Comparison of ENCODE assay signal across 7 cellular contexts in the genomic region with DNA sequence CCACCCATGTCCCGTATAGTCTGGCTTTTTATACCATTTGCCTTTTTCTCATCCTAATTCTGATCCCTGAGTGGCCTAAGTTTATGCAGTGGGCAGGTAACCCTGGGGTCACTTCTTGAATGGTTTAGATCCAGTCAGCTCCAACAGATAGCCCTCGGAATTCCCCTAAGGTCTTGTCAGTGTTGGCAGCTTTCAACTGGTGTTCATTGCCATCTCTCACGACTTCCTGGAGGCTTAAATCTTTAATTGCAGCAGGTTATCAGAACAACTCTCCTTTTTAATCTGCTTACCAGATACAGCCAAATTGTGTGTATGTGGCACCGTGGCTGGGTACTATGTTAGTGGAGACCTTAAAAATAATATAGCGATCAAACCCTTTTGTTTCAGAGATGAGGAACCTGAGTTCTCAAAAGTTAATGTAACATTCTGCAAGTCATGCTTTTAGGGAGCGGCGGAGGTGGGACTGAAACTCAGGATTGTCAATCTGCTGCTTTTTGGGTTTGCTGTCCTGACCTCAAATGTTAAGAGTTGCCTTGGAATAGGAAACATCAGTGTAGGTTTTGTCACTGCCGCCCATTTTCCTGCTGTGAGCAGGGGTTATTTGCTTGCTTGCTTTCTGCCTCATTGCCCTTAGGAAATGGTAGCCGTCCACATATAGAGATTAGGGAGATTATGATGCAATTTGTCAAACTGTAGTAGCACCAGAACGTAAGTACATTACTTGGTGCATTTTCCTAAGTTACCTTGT. TPM values are rescaled to one million over a fixed set of nuclear protein-coding genes. Genes with fewer than 3 reads are reported as not detected.
A peak's percentile ranks its signal among the peaks of the same experiment; 100 is the strongest.
DNase-seq lines count a peak whose midpoint lies in the region; ATAC-seq and TF ChIP-seq lines count a peak whose summit lies in the region.

No MANE protein-coding gene starts in this region.

- intact Hi-C loops in lower leg skin (cut with DNase I; ENCODE audit: low total_unique reads) = no loop called here

- DNase-seq in GM10266 (ENCODE audit: extremely low spot score) (peak; percentile 33), LNCaP clone FGC (ENCODE audit: low read depth) (no peak), astrocyte of the spinal cord (ENCODE audit: low read depth, low spot score) (no peak), lower leg skin (ENCODE audit: low spot score in 2 of 2) (no peak), upper lobe of left lung (no peak), cerebellum (ENCODE audit: low spot score) (no peak)

- H3K4me1 ChIP-seq in upper lobe of left lung = peaks cover 25 to 34% (median 25%) of the 10 kb centered on the region in 4 donors

- no peak for TF ChIP-seq CTCF in GM10266 (IDR thresholded peaks at IDR 0.05; ENCODE audit: control insufficient read depth, insufficient read depth, low read depth, missing control alignments)
- no peak for TF ChIP-seq CTCF in LNCaP clone FGC (IDR thresholded peaks at IDR 0.05; ENCODE audit: control insufficient read depth, extremely low read depth, insufficient read depth)
- no peak for TF ChIP-seq CTCF in astrocyte of the spinal cord (IDR thresholded peaks at IDR 0.05; ENCODE audit: low read depth, low read length)
- no peak for TF ChIP-seq CTCF in lower leg skin (IDR thresholded peaks at IDR 0.05)
- TF ChIP-seq CTCF in upper lobe of left lung (IDR thresholded peaks at IDR 0.05) = no peak

- no peak for TF ChIP-seq POLR2A in lower leg skin (IDR thresholded peaks at IDR 0.05)
- no peak for TF ChIP-seq POLR2A in upper lobe of left lung (IDR thresholded peaks at IDR 0.05)

- TF ChIP-seq EP300 in upper lobe of left lung (IDR thresholded peaks at IDR 0.05) = no peak

- H3K4me3 ChIP-seq in LNCaP clone FGC (ENCODE audit: low read depth, low read length) (peak overlapping the region; percentile 84), astrocyte of the spinal cord (ENCODE audit: low read depth, low read length) (peak overlapping the region; percentile 84), lower leg skin (ENCODE audit: low read depth, poor library complexity, severe bottlenecking) (peak overlapping the region; percentile 67), upper lobe of left lung (peak overlapping the region; percentile 63 to 71 (median 69))

- WGBS in lower leg skin, 2 donors = 32 to 33% methylated on average over 10 of the region's 10 CpGs
- WGBS in upper lobe of left lung, 2 donors = 26% methylated on average over 10 of the region's 10 CpGs

- in situ Hi-C loops in astrocyte of the spinal cord (cut with HindIII; ENCODE audit: low sequenced_read_pairs) = no loop called here

- H3K36me3 ChIP-seq in upper lobe of left lung = peaks cover 0 to 26% (median 1%) of the 10 kb centered on the region in 4 donors

- ATAC-seq in GM21447 (IDR thresholded peaks at IDR 0.05; ENCODE audit: unreplicated experiment) = peak; percentile 29
- ATAC-seq in upper lobe of left lung (ENCODE audit: low FRiP score in 2 of 2) = peak in 1 of 2 donors; percentile 8

- H3K9me3 ChIP-seq in upper lobe of left lung = no peaks in the 10 kb centered on the region

- H3K27ac ChIP-seq in upper lobe of left lung = peak overlapping the region; percentile 90 to 98 (median 94)

- no peaks in the 10 kb centered on the region for H3K27me3 ChIP-seq in upper lobe of left lung

RNA-seq across cellular contexts. Expression of a gene that starts 0.8 kb away (rescaled TPM):
- total RNA-seq in lower leg skin (100 to 1,000 TPM in 1 of 4 donors, 10 to 100 TPM in 3; 52.2 to 139 (median 69.7) TPM), upper lobe of left lung (10 to 100 TPM; 21.3 to 62.9 (median 52.9) TPM), cerebellum (70.8 TPM)
